In the genomic region with DNA sequence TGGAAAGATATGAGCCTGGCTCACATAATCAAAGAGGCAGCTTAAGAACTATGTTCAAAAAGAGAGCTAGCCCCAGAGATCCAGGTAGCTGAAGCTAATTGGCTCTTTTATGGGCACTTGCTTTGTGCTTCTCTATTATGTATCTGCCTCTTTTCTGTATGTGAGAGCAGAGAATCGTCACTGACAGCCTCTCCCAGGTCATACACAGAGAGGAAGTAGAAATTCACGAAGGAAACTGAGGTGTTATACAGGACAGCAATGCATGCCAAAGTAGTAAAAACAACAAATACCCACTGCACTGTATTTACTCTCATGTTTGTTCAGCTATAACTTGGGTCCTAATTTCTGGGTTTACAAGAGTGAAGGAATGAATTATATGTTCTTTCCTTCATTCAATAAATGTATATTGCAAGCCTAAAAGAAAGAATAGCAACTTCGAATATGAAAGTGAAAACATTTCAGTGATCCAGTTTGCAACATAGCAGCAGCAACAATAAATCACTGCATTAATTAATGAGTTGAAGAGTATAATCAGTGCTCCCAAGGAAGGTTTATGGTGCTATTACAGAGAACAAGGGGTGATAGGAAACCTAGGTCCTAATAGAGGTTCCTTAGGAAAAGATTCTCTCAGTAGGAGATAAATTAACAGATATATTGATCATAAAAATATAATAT, we compare ENCODE assay signal across 9 cellular contexts. TPM values are rescaled to one million over a fixed set of nuclear protein-coding genes. Genes with fewer than 3 reads are reported as not detected.
DNase-seq lines count a peak whose midpoint lies in the region; ATAC-seq and TF ChIP-seq lines count a peak whose summit lies in the region.
"Had no signal": no experiment of that assay in that cellular context is flagged by ENCODE, and none has a peak within 500 bp of the region (broad histone marks: within the 10 kb centered on the region; RNA-seq: fewer than 3 reads in every experiment).

No MANE protein-coding gene starts in this region.

- peaks cover 42 to 49% of the 10 kb centered on the region in 2 donors for H3K4me1 Mint-ChIP-seq in immature natural killer cell

- peak overlapping the region; percentile 69 to 91 (median 73) for H3K4me3 Mint-ChIP-seq in immature natural killer cell

- H3K27me3 Mint-ChIP-seq in immature natural killer cell (ENCODE audit: low read depth in 3 of 3): peaks cover 0 to 4% (median 2%) of the 10 kb centered on the region in 3 donors

- H3K9me3 Mint-ChIP-seq in immature natural killer cell: no peaks in the 10 kb centered on the region

- H3K27ac Mint-ChIP-seq in immature natural killer cell: peak overlapping the region; percentile 80 to 95 (median 90)

- DNase-seq in immature natural killer cell (peak; percentile 45 to 48 (median 48)), GM13977 (ENCODE audit: low spot score) (no peak), cortex of kidney (lab: John Stamatoyannopoulos, UW) (no peak), cerebellar nuclear complex (lab: John Stamatoyannopoulos, UW) (no peak), omental fat pad (ENCODE audit: low spot score) (no peak)
- DNase-seq: ovary had no signal

- TF ChIP-seq CTCF in GM13977 (IDR thresholded peaks at IDR 0.05; ENCODE audit: extremely low read depth, insufficient read depth, missing control alignments): no peak
- TF ChIP-seq CTCF in omental fat pad (IDR thresholded peaks at IDR 0.05): no peak

- H3K36me3 Mint-ChIP-seq in immature natural killer cell: peaks cover 0 to 3% (median 0%) of the 10 kb centered on the region in 3 donors

- peak; percentile 72 for ATAC-seq in GM18520 (IDR thresholded peaks at IDR 0.05; ENCODE audit: unreplicated experiment)
- peak; percentile 89 for ATAC-seq in GM21515 (IDR thresholded peaks at IDR 0.05; ENCODE audit: unreplicated experiment)
- peak; percentile 74 for ATAC-seq in HG03460 (IDR thresholded peaks at IDR 0.05; ENCODE audit: unreplicated experiment)
- no peak for ATAC-seq in omental fat pad (ENCODE audit: low FRiP score)

- in situ Hi-C loops in GM13977 (cut with MboI; ENCODE audit: low pct_unique_long_range_greater_than_20kb, low sequenced_read_pairs, unreplicated experiment): no loop called here

RNA-seq across cellular contexts. Expression of gene ATXN7L3B, which starts 47.1 kb away (rescaled TPM):
- polyA plus RNA-seq in immature natural killer cell: 10 to 100 TPM; 23.4 to 29.7 (median 27.1) TPM
- total RNA-seq in omental fat pad: 10 to 100 TPM; 14.9 to 18.6 (median 17.0) TPM

Comparison
In these comparisons a context has a peak if more than half of its experiments do, and no peak if none do; other contexts are left out.
1. DNase-seq: peak in immature natural killer cell (3 of 3); none in GM13977 (single experiment), cortex of kidney (single experiment), cerebellar nuclear complex (0 of 2) and omental fat pad (single experiment).